ENCODE assay signal across 26 cellular contexts in the genomic region with DNA sequence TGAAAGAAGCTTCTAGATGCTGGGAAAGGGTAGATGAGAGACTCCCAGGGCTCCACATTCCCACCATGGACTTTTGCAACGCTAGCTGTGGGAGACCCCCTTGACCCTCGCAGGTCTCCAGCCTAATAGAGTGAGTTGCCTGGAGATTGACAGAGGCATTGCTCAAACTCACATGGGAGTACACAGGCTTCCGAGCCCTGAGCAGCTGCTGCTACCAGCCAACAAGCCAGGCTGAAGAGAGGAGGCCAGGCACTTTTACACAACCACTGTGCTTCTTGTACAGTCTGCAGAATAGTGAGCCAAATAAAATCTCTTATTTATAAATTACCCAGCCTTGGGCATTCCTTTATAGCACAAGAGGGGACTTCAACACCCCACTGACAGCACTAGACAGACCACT.
DNase-seq lines count a peak whose midpoint lies in the region; ATAC-seq and TF ChIP-seq lines count a peak whose summit lies in the region.
"Had no signal": no experiment of that assay in that cellular context is flagged by ENCODE, and none has a peak within 500 bp of the region (broad histone marks: within the 10 kb centered on the region; RNA-seq: fewer than 3 reads in every experiment).

No MANE protein-coding gene starts in this region.

- H2BK15ac ChIP-seq in mesenchymal stem cell (ENCODE audit: low read depth, poor library complexity, severe bottlenecking): no peak overlapping the region

- no peak overlapping the region for H3K23ac ChIP-seq in mesenchymal stem cell (ENCODE audit: low read length in 2 of 2)

- H3K27ac ChIP-seq in thyroid gland (peak overlapping the region in 2 of 3 donors; percentile 8 to 25), mesenchymal stem cell (ENCODE audit: low read length, poor library complexity, severe bottlenecking) (no peak overlapping the region)
- H3K27ac ChIP-seq: 22Rv1, BLaER1, HL-60, SJCRH30 had no signal

- ATAC-seq in memory B cell (ENCODE audit: low read depth): no peak
- ATAC-seq in HG03139 (IDR thresholded peaks at IDR 0.05; ENCODE audit: unreplicated experiment): no peak
- no peak for ATAC-seq in stimulated activated naive B cell treated with anti-CD40 and anti-IgM and Interleukin-4, amounts not matched to agents 10 μg/mL and 1 μg/mL and 100 μg/mL, for 72 hours (replicated peaks)

- H3K36me3 Mint-ChIP-seq in memory B cell: peaks cover 40% of the 10 kb centered on the region
- peaks cover 30 to 44% of the 10 kb centered on the region in 2 donors for H3K36me3 Mint-ChIP-seq in stimulated activated naive B cell treated with anti-CD40 and anti-IgM and Interleukin-4, amounts not matched to agents 10 μg/mL and 1 μg/mL and 100 μg/mL, for 72 hours

- H2AK5ac ChIP-seq in mesenchymal stem cell (ENCODE audit: low read length, severe bottlenecking): no peak overlapping the region

- peaks cover 29% of the 10 kb centered on the region for H3K4me1 Mint-ChIP-seq in memory B cell
- H3K4me1 Mint-ChIP-seq in stimulated activated naive B cell treated with anti-CD40 and anti-IgM and Interleukin-4, amounts not matched to agents 10 μg/mL and 1 μg/mL and 100 μg/mL, for 72 hours: peaks cover 13 to 58% of the 10 kb centered on the region in 2 donors
- H3K4me1 Mint-ChIP-seq: H9 had no signal

- H2AFZ ChIP-seq in mesenchymal stem cell (ENCODE audit: low read depth, low read length): no peak overlapping the region

- WGBS in thyroid gland, 2 donors: 14% methylated on average over 3 of the region's 3 CpGs
- 81% methylated on average over 3 of the region's 3 CpGs for WGBS in mesenchymal stem cell

- H3K9me3 ChIP-seq in thyroid gland (no peaks in the 10 kb centered on the region), mesenchymal stem cell (ENCODE audit: control insufficient read depth, low read length) (no peaks in the 10 kb centered on the region)
- H3K9me3 ChIP-seq: BLaER1, SJCRH30 had no signal

- no peak overlapping the region for H3K18ac ChIP-seq in mesenchymal stem cell (ENCODE audit: low read depth in 1 of 2, low read length in 2 of 2)

- no peak overlapping the region for H2BK5ac ChIP-seq in mesenchymal stem cell (ENCODE audit: low read depth, low read length, poor library complexity, severe bottlenecking)

- H3K36me3 ChIP-seq in thyroid gland (no peaks in the 10 kb centered on the region), mesenchymal stem cell (ENCODE audit: control insufficient read depth in 1 of 2, insufficient read depth in 2 of 2, low read depth in 1 of 2, low read length in 2 of 2) (no peaks in the 10 kb centered on the region)
- H3K36me3 ChIP-seq: SJCRH30 had no signal

- H2BK12ac ChIP-seq in mesenchymal stem cell (ENCODE audit: low read length in 2 of 2): no peak overlapping the region

- DNase-seq in NCI-H2171 treated with DMSO at 0.1 percent for 48 hours (lab: John Stamatoyannopoulos, UW) (peak; percentile 1), NCI-H2171 (lab: John Stamatoyannopoulos, UW) (no peak), choroid plexus epithelial cell (ENCODE audit: low read depth) (peak; percentile 10), memory B cell (ENCODE audit: low spot score in 2 of 2) (no peak), thyroid gland (peak; percentile 47), mesenchymal stem cell (no peak)
- no peak for DNase-seq in stimulated activated naive B cell treated with anti-CD40 and anti-IgM and Interleukin-4, amounts not matched to agents 10 μg/mL and 1 μg/mL and 100 μg/mL, for 72 hours
- DNase-seq: ACHN; CD4-positive, alpha-beta T cell; COR-L47; DMS 273 treated with DMSO at 0.1 percent for 48 hours; DND-41; H9; HFFc6; KG1; NCI-H1092; NCI-H1436; NCI-H187 treated with DMSO at 0.1 percent for 48 hours; NCI-H2107; NCI-H2227 treated with DMSO at 0.1 percent for 48 hours; NCI-H510A; SJCRH30 had no signal

- peaks cover 12 to 19% of the 10 kb centered on the region in 2 donors for H3K4me1 ChIP-seq in thyroid gland
- H3K4me1 ChIP-seq in mesenchymal stem cell (ENCODE audit: control insufficient read depth, insufficient read depth, low read depth, low read length): no peaks in the 10 kb centered on the region
- H3K4me1 ChIP-seq: BLaER1, SJCRH30 had no signal

- TF ChIP-seq CTCF in choroid plexus epithelial cell (conservative IDR thresholded peaks at IDR 0.05; ENCODE audit: low read depth, low read length): no peak
- TF ChIP-seq CTCF in thyroid gland (IDR thresholded peaks at IDR 0.05): no peak

- H3K9me3 Mint-ChIP-seq in memory B cell: peaks cover 2% of the 10 kb centered on the region
- peaks cover 0 to 9% of the 10 kb centered on the region in 2 donors for H3K9me3 Mint-ChIP-seq in stimulated activated naive B cell treated with anti-CD40 and anti-IgM and Interleukin-4, amounts not matched to agents 10 μg/mL and 1 μg/mL and 100 μg/mL, for 72 hours
- H3K9me3 Mint-ChIP-seq: CD4-positive, alpha-beta T cell; H9; HFFc6 had no signal

- no peak overlapping the region for H3K9ac ChIP-seq in mesenchymal stem cell (ENCODE audit: low read length)
- H3K9ac ChIP-seq: BLaER1 had no signal

- no peak overlapping the region for H3K4me2 ChIP-seq in mesenchymal stem cell (ENCODE audit: low read length, poor library complexity, severe bottlenecking)
- H3K4me2 ChIP-seq: BLaER1 had no signal

- H3K27me3 ChIP-seq in thyroid gland (no peaks in the 10 kb centered on the region), mesenchymal stem cell (ENCODE audit: control insufficient read depth in 1 of 2, insufficient read depth in 1 of 2, low read length in 2 of 2) (no peaks in the 10 kb centered on the region)
- H3K27me3 ChIP-seq: BLaER1, SJCRH30 had no signal

- intact Hi-C loops in thyroid gland (cut with DNase I): no loop called here

- no peak for TF ChIP-seq POLR2A in thyroid gland (IDR thresholded peaks at IDR 0.05)

- H2BK120ac ChIP-seq in mesenchymal stem cell (ENCODE audit: low read depth, low read length): no peak overlapping the region

- no peak overlapping the region for H4K8ac ChIP-seq in mesenchymal stem cell (ENCODE audit: low read length)

- H3K27me3 Mint-ChIP-seq in memory B cell: no peaks in the 10 kb centered on the region
- no peaks in the 10 kb centered on the region for H3K27me3 Mint-ChIP-seq in stimulated activated naive B cell treated with anti-CD40 and anti-IgM and Interleukin-4, amounts not matched to agents 10 μg/mL and 1 μg/mL and 100 μg/mL, for 72 hours
- H3K27me3 Mint-ChIP-seq: CD4-positive, alpha-beta T cell had no signal

- H3K79me1 ChIP-seq in mesenchymal stem cell (replicated peaks; ENCODE audit: low read length, poor library complexity, severe bottlenecking): peaks cover 13% of the 10 kb centered on the region

- H3K4me3 ChIP-seq in choroid plexus epithelial cell (ENCODE audit: low read depth, low read length): no peak overlapping the region
- no peak overlapping the region for H3K4me3 ChIP-seq in thyroid gland (replicated peaks in 1 of 3)
- no peak overlapping the region for H3K4me3 ChIP-seq in mesenchymal stem cell (ENCODE audit: insufficient read depth in 1 of 2, low read depth in 1 of 2, low read length in 2 of 2)
- H3K4me3 ChIP-seq: BLaER1, SJCRH30 had no signal

- no peak overlapping the region for H3K4ac ChIP-seq in mesenchymal stem cell (ENCODE audit: low read depth in 1 of 2, low read length in 2 of 2)

- no peak overlapping the region for H3K14ac ChIP-seq in mesenchymal stem cell (ENCODE audit: low read length in 2 of 2)

- H3K4me3 Mint-ChIP-seq in memory B cell: no peak overlapping the region
- no peak overlapping the region for H3K4me3 Mint-ChIP-seq in stimulated activated naive B cell treated with anti-CD40 and anti-IgM and Interleukin-4, amounts not matched to agents 10 μg/mL and 1 μg/mL and 100 μg/mL, for 72 hours
- H3K4me3 Mint-ChIP-seq: CD4-positive, alpha-beta T cell; H9; HFFc6 had no signal

- H3K27ac Mint-ChIP-seq in memory B cell: peak overlapping the region; percentile 7
- no peak overlapping the region for H3K27ac Mint-ChIP-seq in stimulated activated naive B cell treated with anti-CD40 and anti-IgM and Interleukin-4, amounts not matched to agents 10 μg/mL and 1 μg/mL and 100 μg/mL, for 72 hours
- H3K27ac Mint-ChIP-seq: CD4-positive, alpha-beta T cell; H9; HFFc6 had no signal

- no peak overlapping the region for H4K91ac ChIP-seq in mesenchymal stem cell (ENCODE audit: low read length)

Comparison
In these comparisons a context has a peak if more than half of its experiments do, and no peak if none do; other contexts are left out.
1. DNase-seq: peak in NCI-H2171 treated with DMSO at 0.1 percent for 48 hours (single experiment), choroid plexus epithelial cell (single experiment) and thyroid gland (2 of 2); none in NCI-H2171 (single experiment), memory B cell (0 of 2), mesenchymal stem cell (single experiment) and stimulated activated naive B cell treated with anti-CD40 and anti-IgM and Interleukin-4, amounts not matched to agents 10 μg/mL and 1 μg/mL and 100 μg/mL, for 72 hours (single experiment).